9 cellular contexts compared by ENCODE assay signal in the genomic region with DNA sequence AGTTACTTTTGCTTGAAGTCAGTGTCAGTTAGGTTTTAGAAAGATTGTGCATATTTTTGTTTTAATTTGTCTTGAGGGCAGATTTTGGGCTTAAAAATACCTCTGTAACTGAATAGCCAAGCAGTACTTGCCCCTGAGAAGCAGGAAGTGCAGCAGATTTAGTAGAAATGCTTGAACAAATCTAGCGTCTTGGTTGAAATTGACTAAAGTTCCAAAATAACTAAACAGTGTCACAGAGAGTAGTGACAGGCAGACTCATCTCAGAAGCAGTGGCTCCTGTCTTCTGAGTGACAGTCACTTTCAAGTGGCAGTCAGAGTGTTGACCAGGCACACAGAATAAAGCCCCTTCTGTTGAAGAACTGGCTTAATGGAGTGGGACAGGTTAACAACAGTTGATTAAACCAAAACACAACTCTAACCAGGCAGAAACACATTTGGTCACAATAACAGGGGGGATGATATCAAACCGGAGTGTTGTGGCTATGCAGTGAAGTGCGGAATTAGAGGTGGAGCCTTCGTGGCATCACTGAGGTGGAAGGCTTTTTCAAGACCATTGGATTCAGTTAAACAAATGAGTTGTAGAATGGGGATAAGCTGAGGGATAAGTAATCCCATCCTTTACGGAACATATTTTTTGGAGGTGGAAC. TPM values are rescaled to one million over a fixed set of nuclear protein-coding genes. Genes with fewer than 3 reads are reported as not detected.
DNase-seq lines count a peak whose midpoint lies in the region; ATAC-seq and TF ChIP-seq lines count a peak whose summit lies in the region.
"Had no signal": no experiment of that assay in that cellular context is flagged by ENCODE, and none has a peak within 500 bp of the region (broad histone marks: within the 10 kb centered on the region; RNA-seq: fewer than 3 reads in every experiment).

No MANE protein-coding gene starts in this region.

- no peaks in the 10 kb centered on the region for H3K36me3 ChIP-seq in lung (ENCODE audit: control insufficient read depth in 2 of 2, insufficient read depth in 2 of 2, low read length in 2 of 2)
- H3K36me3 ChIP-seq: suprapubic skin had no signal

- H3K27ac ChIP-seq in lung (ENCODE audit: low read depth in 1 of 2, low read length in 1 of 2) = peak overlapping the region; percentile 12 to 56
- H3K27ac ChIP-seq: suprapubic skin had no signal

- DNase-seq in lung (ENCODE audit: low spot score) = no peak
- no peak for DNase-seq in 8988T
- no peak for DNase-seq in SHP77 (lab: John Stamatoyannopoulos, UW)
- no peak for DNase-seq in DMS153 treated with DMSO at 0.1 percent for 48 hours (lab: John Stamatoyannopoulos, UW; ENCODE audit: unreplicated experiment)
- DNase-seq in activated CD4-positive, alpha-beta T cell treated with anti-CD3 and anti-CD28 coated beads, Interleukin-2, amount 50 U/mL, for 4 hours = no peak

- H3K4me1 ChIP-seq in lung (ENCODE audit: control insufficient read depth in 2 of 2, insufficient read depth in 2 of 2, low read length in 2 of 2) = peaks cover 15 to 51% of the 10 kb centered on the region in 2 donors

- WGBS in lung, 2 donors = 75% methylated on average over 5 of the region's 5 CpGs

- no peak for TF ChIP-seq CTCF in lung (IDR thresholded peaks at IDR 0.05; ENCODE audit: control extremely low read depth, extremely low read depth)

- no peak overlapping the region for H3K4me3 ChIP-seq in lung
- H3K4me3 ChIP-seq: suprapubic skin had no signal

- no peaks in the 10 kb centered on the region for H3K27me3 ChIP-seq in lung (ENCODE audit: control insufficient read depth, insufficient read depth)
- H3K27me3 ChIP-seq: suprapubic skin had no signal

- peak; percentile 60 for ATAC-seq in GM18517 (IDR thresholded peaks at IDR 0.05; ENCODE audit: unreplicated experiment)
- peak; percentile 50 for ATAC-seq in GM21619 (IDR thresholded peaks at IDR 0.05; ENCODE audit: unreplicated experiment)
- ATAC-seq in HG03457 (IDR thresholded peaks at IDR 0.05; ENCODE audit: unreplicated experiment) = peak; percentile 62
- no peak for ATAC-seq in lung (ENCODE audit: insufficient read depth, low FRiP score)

- no peaks in the 10 kb centered on the region for H3K9me3 ChIP-seq in lung (ENCODE audit: control insufficient read depth in 2 of 2, insufficient read depth in 1 of 2, low read length in 1 of 2)
- H3K9me3 ChIP-seq: suprapubic skin had no signal

RNA-seq across cellular contexts. Expression of gene TRIO, which starts 29.1 kb away (rescaled TPM):
- total RNA-seq in lung = 100 to 1,000 TPM; 165 to 243 TPM
- polyA plus RNA-seq in lung = 10 to 100 TPM; 23.8 to 55.3 TPM
